Comparison of ENCODE assay signal across 33 cellular contexts in the genomic region with DNA sequence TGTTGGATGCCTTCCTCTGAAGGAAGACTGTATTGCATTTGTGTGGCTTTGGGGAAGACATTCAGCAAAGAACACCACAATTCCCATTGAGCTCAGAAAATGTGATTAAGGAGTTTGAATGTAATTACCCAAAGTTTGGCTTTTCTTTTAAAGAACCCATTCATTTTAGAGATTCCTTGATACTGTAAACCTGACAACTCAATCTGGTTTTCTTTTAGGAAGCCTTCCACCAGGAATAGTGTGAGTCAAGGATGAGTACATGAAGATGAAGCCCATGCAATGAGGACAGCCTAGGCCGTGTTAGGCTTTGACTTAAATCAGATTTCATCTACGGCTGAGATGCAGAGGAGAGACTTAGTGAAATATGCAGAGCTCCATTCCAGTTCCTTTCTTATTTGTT.
DNase-seq lines count a peak whose midpoint lies in the region; ATAC-seq and TF ChIP-seq lines count a peak whose summit lies in the region.
"Had no signal": no experiment of that assay in that cellular context is flagged by ENCODE, and none has a peak within 500 bp of the region (broad histone marks: within the 10 kb centered on the region; RNA-seq: fewer than 3 reads in every experiment).

No MANE protein-coding gene starts in this region.

- H2AFZ ChIP-seq in fibroblast of lung (ENCODE audit: low read length) = no peak overlapping the region

- no peaks in the 10 kb centered on the region for H4K20me1 ChIP-seq in fibroblast of lung (ENCODE audit: control insufficient read depth, extremely low read depth, insufficient read depth, low read length)

- H3K36me3 ChIP-seq in fibroblast of lung (ENCODE audit: control insufficient read depth, insufficient read depth, low read length) (no peaks in the 10 kb centered on the region), neutrophil (no peaks in the 10 kb centered on the region)
- H3K36me3 ChIP-seq: adrenal gland, brain microvascular endothelial cell, esophagus squamous epithelium, ovary, transverse colon had no signal

- H3K27ac ChIP-seq in fibroblast of lung (ENCODE audit: insufficient read depth, low read length) (peak overlapping the region; percentile 88), neutrophil (peak overlapping the region; percentile 77)
- H3K27ac ChIP-seq: C4-2B, ovary, VCaP had no signal

- no peaks in the 10 kb centered on the region for H3K9me3 ChIP-seq in fibroblast of lung (ENCODE audit: control insufficient read depth, insufficient read depth, low read depth, low read length)
- H3K9me3 ChIP-seq in neutrophil = no peaks in the 10 kb centered on the region
- H3K9me3 ChIP-seq: adrenal gland, Caco-2, esophagus squamous epithelium, ovary, transverse colon had no signal

- H3K4me3 ChIP-seq in fibroblast of lung (replicated peaks in 1 of 4; ENCODE audit: control extremely low read depth in 1 of 4, insufficient read depth in 1 of 4, low read depth in 3 of 4, low read length in 4 of 4) (peak overlapping the region in 1 of 4 experiments; percentile 27), neutrophil (ENCODE audit: low read depth in 1 of 2, low read length in 1 of 2) (no peak overlapping the region)
- H3K4me3 ChIP-seq: adrenal gland, esophagus squamous epithelium, lung, ovary, transverse colon had no signal

- no peak for ATAC-seq in GM19023 (IDR thresholded peaks at IDR 0.05; ENCODE audit: unreplicated experiment)
- ATAC-seq: activated CD8-positive, alpha-beta T cell treated with anti-CD3 and anti-CD28 coated beads, Interleukin-2, amount 10 ng/mL, durations not matched to agents 7 days and 5 days had no signal

- peak; percentile 22 for DNase-seq in AG20443 (ENCODE audit: low spot score)
- peak; percentile 50 for DNase-seq in HCEC 1CT
- DNase-seq in fibroblast of lung (ENCODE audit: low read depth in 2 of 2) = peak in 1 of 2 donors; percentile 60
- DNase-seq in T-helper 1 cell = no peak
- DNase-seq in NCI-H526 treated with DMSO at 0.1 percent for 48 hours (lab: John Stamatoyannopoulos, UW) = no peak
- DNase-seq in KG1 (lab: John Stamatoyannopoulos, UW) = no peak
- DNase-seq: activated CD4-positive, alpha-beta T cell treated with anti-CD3 and anti-CD28 coated beads for 4 hours; activated CD8-positive, alpha-beta T cell treated with anti-CD3 and anti-CD28 coated beads, Interleukin-2, amount 10 ng/mL, durations not matched to agents 7 days and 5 days; activated naive CD4-positive, alpha-beta T cell treated with anti-CD3 and anti-CD28 coated beads for 36 hours; adrenal gland; Caco-2; DMS79; esophagus squamous epithelium; glutamatergic neuron; H7; NCI-H1048; NCI-H1694; NCI-H446; NCI-H82; nephron progenitor cell; ovary; SIG-M5; stimulated activated CD4-positive, alpha-beta T cell treated with anti-CD3 and anti-CD28 coated beads, Interleukin-15, amount 100 ng/mL, for 24 hours; stimulated activated CD4-positive, alpha-beta T cell treated with anti-CD3 and anti-CD28 coated beads, Interleukin-4, amount 100 ng/mL, for 4 hours; SW 1271; T-helper 9 cell; transverse colon had no signal

- H3K4me1 ChIP-seq in fibroblast of lung (ENCODE audit: control insufficient read depth, extremely low read depth, insufficient read depth, low read length) = peaks cover 33% of the 10 kb centered on the region
- H3K4me1 ChIP-seq in neutrophil (ENCODE audit: control insufficient read depth in 1 of 2, insufficient read depth in 1 of 2, low read depth in 1 of 2, low read length in 1 of 2) = peaks cover 40% of the 10 kb centered on the region in 2 experiments
- H3K4me1 ChIP-seq: adrenal gland, Caco-2 had no signal

- H3K27me3 ChIP-seq in fibroblast of lung (ENCODE audit: control insufficient read depth, insufficient read depth, low read length) (no peaks in the 10 kb centered on the region), neutrophil (no peaks in the 10 kb centered on the region)
- H3K27me3 ChIP-seq: adrenal gland, brain microvascular endothelial cell, esophagus squamous epithelium, ovary had no signal

- peak overlapping the region; percentile 59 for H3K4me2 ChIP-seq in fibroblast of lung (ENCODE audit: extremely low read depth, insufficient read depth, low read length)

- TF ChIP-seq CTCF in fibroblast of lung (conservative IDR thresholded peaks at IDR 0.05 in 1 of 2, IDR thresholded peaks at IDR 0.05 in 1 of 2; ENCODE audit: low read depth in 1 of 2, low read length in 2 of 2) = no peak
- no peak for TF ChIP-seq CTCF in neutrophil (IDR thresholded peaks at IDR 0.05)

- peaks cover 19% of the 10 kb centered on the region for H3K79me2 ChIP-seq in fibroblast of lung (ENCODE audit: control insufficient read depth, insufficient read depth, low read length)

- H3K9ac ChIP-seq in fibroblast of lung (ENCODE audit: insufficient read depth, low read length) = peak overlapping the region; percentile 4

Comparison
In these comparisons a context has a peak if more than half of its experiments do, and no peak if none do; other contexts are left out.
1. DNase-seq: peak in AG20443 (single experiment) and HCEC 1CT (single experiment); none in T-helper 1 cell (0 of 5), NCI-H526 treated with DMSO at 0.1 percent for 48 hours (single experiment) and KG1 (single experiment).